ENCODE assay signal across 11 cellular contexts in the genomic region with DNA sequence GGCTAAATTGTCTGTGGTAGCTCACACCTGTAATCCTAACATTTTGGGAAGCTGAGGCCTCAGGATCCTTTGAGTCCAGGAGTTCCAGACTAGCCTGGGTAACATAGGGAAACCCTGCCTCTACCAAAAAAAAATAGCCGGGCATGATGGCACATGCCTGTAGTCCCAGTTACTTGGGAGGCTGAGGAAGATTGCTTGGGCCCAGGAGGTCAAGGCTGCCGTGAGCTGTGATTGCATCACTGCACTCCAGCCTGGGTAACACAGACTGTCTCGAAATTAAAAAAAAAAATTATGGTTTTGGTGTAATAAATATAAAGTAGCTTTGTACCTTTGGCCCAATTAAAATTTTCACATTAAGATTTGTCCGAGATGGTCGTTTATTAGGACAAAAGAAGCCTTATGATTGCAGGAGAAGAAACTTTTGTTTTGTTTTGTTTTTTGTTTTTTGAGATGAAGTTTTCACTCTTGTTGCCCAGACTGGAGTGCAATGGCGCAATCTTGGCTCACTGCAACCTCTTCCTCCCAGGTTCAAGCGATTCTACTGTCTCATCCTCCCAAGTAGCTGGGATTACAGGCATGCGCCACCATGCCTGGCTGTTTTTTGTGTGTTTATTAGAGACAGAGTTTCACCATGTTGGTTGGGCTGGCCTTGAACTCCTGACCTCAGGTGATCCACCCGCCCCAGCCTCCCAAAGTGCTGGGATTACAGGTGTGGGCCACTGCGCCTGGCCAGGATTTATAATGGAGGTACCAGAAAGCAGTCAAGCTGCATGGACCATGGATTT.
"Had no signal": no experiment of that assay in that cellular context is flagged by ENCODE, and none has a peak within 500 bp of the region (broad histone marks: within the 10 kb centered on the region; RNA-seq: fewer than 3 reads in every experiment).

No MANE protein-coding gene starts in this region.

- H3K27ac ChIP-seq: gastroesophageal sphincter had no signal

- H3K27ac Mint-ChIP-seq: activated B cell treated with CpG ODN at 0.5 μM for 24 hours; activated naive CD4-positive, alpha-beta T cell treated with anti-CD3 and anti-CD28 coated beads, Interleukin-2, amount 50 U/mL, for 72 hours; T-helper 1 cell treated with Interleukin-12 subunit alpha and Interleukin-12 subunit beta and Interleukin-4 antibody, amounts not matched to agents 30 μg/mL and 1 μg/mL, for 36 hours had no signal

- H3K9me3 ChIP-seq: gastroesophageal sphincter had no signal

- ATAC-seq: activated naive CD4-positive, alpha-beta T cell treated with anti-CD3 and anti-CD28 coated beads, Interleukin-2, amount 50 U/mL, for 72 hours; gastroesophageal sphincter; left ventricle myocardium superior had no signal

- H3K27me3 ChIP-seq: gastroesophageal sphincter had no signal

- H3K27me3 Mint-ChIP-seq: activated B cell treated with CpG ODN at 0.5 μM for 24 hours had no signal

- H3K9me3 Mint-ChIP-seq: activated B cell treated with CpG ODN at 0.5 μM for 24 hours; activated naive CD4-positive, alpha-beta T cell treated with anti-CD3 and anti-CD28 coated beads, Interleukin-2, amount 50 U/mL, for 72 hours; T-helper 1 cell treated with Interleukin-12 subunit alpha and Interleukin-12 subunit beta and Interleukin-4 antibody, amounts not matched to agents 30 μg/mL and 1 μg/mL, for 36 hours had no signal

- H3K4me3 ChIP-seq: gastroesophageal sphincter had no signal

- DNase-seq: activated B cell treated with CpG ODN at 0.5 μM for 24 hours; activated CD4-positive, alpha-beta T cell treated with anti-CD3 and anti-CD28 coated beads, Interleukin-2, amount 50 U/mL, for 1 hour; activated T-cell treated with anti-CD3 and anti-CD28 coated beads for 4 hours; left ventricle myocardium superior; mesendoderm; retina; small intestine; trophoblast cell had no signal

- H3K4me3 Mint-ChIP-seq: activated B cell treated with CpG ODN at 0.5 μM for 24 hours; T-helper 1 cell treated with Interleukin-12 subunit alpha and Interleukin-12 subunit beta and Interleukin-4 antibody, amounts not matched to agents 30 μg/mL and 1 μg/mL, for 36 hours had no signal
